1 cellular context compared by ENCODE assay signal in the genomic region with DNA sequence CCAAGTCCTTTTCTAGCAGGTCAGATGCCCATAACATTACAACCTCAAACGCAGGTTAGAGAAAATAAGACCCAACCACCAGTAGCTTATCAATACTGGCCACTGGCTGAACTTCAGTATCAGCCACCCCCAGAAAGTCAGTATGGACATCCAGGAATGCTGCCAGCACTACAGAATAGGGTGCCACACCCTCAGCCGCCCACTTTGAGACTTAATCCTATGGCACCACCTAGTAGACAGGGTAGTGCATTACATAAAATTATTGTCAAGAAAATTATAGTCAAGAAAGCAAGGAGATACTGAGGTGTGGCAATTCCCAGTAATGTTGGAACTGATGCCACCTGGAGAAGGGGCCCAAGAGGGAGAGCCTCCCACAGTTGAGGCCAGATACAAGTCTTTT.
TF ChIP-seq lines count a peak whose summit lies in the region.

No MANE protein-coding gene starts in this region.

TF ChIP-seq in HCT116, 20 proteins besides CTCF, POLR2A, EP300 and RAD21 (continued from another document):
- TF ChIP-seq, protein P1, sequence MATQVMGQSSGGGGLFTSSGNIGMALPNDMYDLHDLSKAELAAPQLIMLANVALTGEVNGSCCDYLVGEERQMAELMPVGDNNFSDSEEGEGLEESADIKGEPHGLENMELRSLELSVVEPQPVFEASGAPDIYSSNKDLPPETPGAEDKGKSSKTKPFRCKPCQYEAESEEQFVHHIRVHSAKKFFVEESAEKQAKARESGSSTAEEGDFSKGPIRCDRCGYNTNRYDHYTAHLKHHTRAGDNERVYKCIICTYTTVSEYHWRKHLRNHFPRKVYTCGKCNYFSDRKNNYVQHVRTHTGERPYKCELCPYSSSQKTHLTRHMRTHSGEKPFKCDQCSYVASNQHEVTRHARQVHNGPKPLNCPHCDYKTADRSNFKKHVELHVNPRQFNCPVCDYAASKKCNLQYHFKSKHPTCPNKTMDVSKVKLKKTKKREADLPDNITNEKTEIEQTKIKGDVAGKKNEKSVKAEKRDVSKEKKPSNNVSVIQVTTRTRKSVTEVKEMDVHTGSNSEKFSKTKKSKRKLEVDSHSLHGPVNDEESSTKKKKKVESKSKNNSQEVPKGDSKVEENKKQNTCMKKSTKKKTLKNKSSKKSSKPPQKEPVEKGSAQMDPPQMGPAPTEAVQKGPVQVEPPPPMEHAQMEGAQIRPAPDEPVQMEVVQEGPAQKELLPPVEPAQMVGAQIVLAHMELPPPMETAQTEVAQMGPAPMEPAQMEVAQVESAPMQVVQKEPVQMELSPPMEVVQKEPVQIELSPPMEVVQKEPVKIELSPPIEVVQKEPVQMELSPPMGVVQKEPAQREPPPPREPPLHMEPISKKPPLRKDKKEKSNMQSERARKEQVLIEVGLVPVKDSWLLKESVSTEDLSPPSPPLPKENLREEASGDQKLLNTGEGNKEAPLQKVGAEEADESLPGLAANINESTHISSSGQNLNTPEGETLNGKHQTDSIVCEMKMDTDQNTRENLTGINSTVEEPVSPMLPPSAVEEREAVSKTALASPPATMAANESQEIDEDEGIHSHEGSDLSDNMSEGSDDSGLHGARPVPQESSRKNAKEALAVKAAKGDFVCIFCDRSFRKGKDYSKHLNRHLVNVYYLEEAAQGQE (IDR thresholded peaks at IDR 0.05; ENCODE audit: low read depth): no peak
- no peak for TF ChIP-seq JUND (IDR thresholded peaks at IDR 0.05)
- TF ChIP-seq POLR2AphosphoS5 (IDR thresholded peaks at IDR 0.05; ENCODE audit: low read depth, low read length): no peak
- TF ChIP-seq ZFX (IDR thresholded peaks at IDR 0.05): no peak
